ENCODE assay signal across 17 cellular contexts in the genomic region with DNA sequence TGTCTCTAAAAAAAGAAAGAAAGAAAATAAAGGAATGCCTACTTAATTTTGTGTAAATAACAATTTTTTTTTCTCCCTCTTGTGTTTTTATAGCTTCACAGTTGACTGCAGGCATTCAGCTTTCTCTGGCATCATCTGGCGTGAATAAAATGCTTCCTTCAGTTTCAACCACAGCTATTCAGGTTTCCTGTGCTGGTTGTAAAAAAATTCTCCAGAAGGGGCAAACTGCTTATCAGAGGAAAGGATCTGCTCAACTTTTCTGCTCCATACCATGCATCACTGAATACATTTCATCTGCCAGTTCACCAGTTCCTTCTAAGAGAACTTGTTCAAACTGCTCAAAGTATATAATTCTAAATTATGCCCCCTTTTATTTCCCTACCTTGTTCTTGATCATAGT. TPM values are rescaled to one million over a fixed set of nuclear protein-coding genes. Genes with fewer than 3 reads are reported as not detected.
DNase-seq lines count a peak whose midpoint lies in the region; ATAC-seq and TF ChIP-seq lines count a peak whose summit lies in the region.
"Had no signal": no experiment of that assay in that cellular context is flagged by ENCODE, and none has a peak within 500 bp of the region (broad histone marks: within the 10 kb centered on the region; RNA-seq: fewer than 3 reads in every experiment).

No MANE protein-coding gene starts in this region.

- intact Hi-C loops in heart right ventricle (cut with DNase I): no loop called here

- no peak for TF ChIP-seq CTCF in heart right ventricle (IDR thresholded peaks at IDR 0.05)

- H3K4me2 ChIP-seq in BLaER1 (peak overlapping the region; percentile 78), GM23248 (ENCODE audit: unreplicated experiment) (no peak overlapping the region)
- H3K4me2 ChIP-seq: hepatocyte had no signal

- H3K79me2 ChIP-seq in GM23248 (ENCODE audit: insufficient read depth): peaks cover 13% of the 10 kb centered on the region

- no peaks in the 10 kb centered on the region for H3K4me1 Mint-ChIP-seq in activated T-helper 17 cell treated with anti-CD3 and anti-CD28 coated beads, Interleukin-2, amount 50 U/mL, for 72 hours
- H3K4me1 Mint-ChIP-seq: CD14-positive monocyte had no signal

- peaks cover 5% of the 10 kb centered on the region; the same call in 1 of the 2 replicates for H3K9me3 ChIP-seq in BLaER1
- H3K9me3 ChIP-seq in GM23248 (ENCODE audit: low read depth): no peaks in the 10 kb centered on the region
- no peaks in the 10 kb centered on the region for H3K9me3 ChIP-seq in heart right ventricle
- H3K9me3 ChIP-seq: colonic mucosa had no signal

- H3K9ac ChIP-seq in BLaER1: peak overlapping the region; percentile 53; the same call in 1 of the 2 replicates
- no peak overlapping the region for H3K9ac ChIP-seq in GM23248

- WGBS in GM23248 (ENCODE audit: low coverage in 1 of 2, low lambda C conversion rate in 2 of 2, missing lambda C conversion rate in 2 of 2), 2 experiments: 0% methylated on average over 1 of the region's 1 CpG
- 0% methylated on average over 1 of the region's 1 CpG for WGBS in heart right ventricle, 2 donors

- H3K9me2 ChIP-seq in GM23248 (ENCODE audit: insufficient read depth): no peaks in the 10 kb centered on the region

- H3K27me3 ChIP-seq in BLaER1: no peaks in the 10 kb centered on the region
- H3K27me3 ChIP-seq in GM23248 (replicated peaks; ENCODE audit: insufficient read depth): no peaks in the 10 kb centered on the region
- no peaks in the 10 kb centered on the region for H3K27me3 ChIP-seq in heart right ventricle
- H3K27me3 ChIP-seq: colonic mucosa, hepatocyte had no signal

- H3K27me3 Mint-ChIP-seq in activated T-helper 17 cell treated with anti-CD3 and anti-CD28 coated beads, Interleukin-2, amount 50 U/mL, for 72 hours: no peaks in the 10 kb centered on the region

- ATAC-seq in activated T-helper 17 cell treated with anti-CD3 and anti-CD28 coated beads, Interleukin-2, amount 50 U/mL, for 72 hours (replicated peaks): no peak
- no peak for ATAC-seq in heart right ventricle
- ATAC-seq: esophagus mucosa, left lobe of liver had no signal

- in situ Hi-C loops in GM23248 (cut with MboI): no loop called here

- no peaks in the 10 kb centered on the region for H4K20me1 ChIP-seq in BLaER1
- no peaks in the 10 kb centered on the region for H4K20me1 ChIP-seq in GM23248 (ENCODE audit: insufficient read depth)

- peaks cover 49% of the 10 kb centered on the region for H3K36me3 Mint-ChIP-seq in activated T-helper 17 cell treated with anti-CD3 and anti-CD28 coated beads, Interleukin-2, amount 50 U/mL, for 72 hours (ENCODE audit: low read depth)

- H3K27ac ChIP-seq in BLaER1: peak overlapping the region; percentile 84
- no peak overlapping the region for H3K27ac ChIP-seq in GM23248
- no peak overlapping the region for H3K27ac ChIP-seq in heart right ventricle
- H3K27ac ChIP-seq: colonic mucosa, hepatocyte had no signal

- H2AFZ ChIP-seq in GM23248: no peak overlapping the region
- H2AFZ ChIP-seq: hepatocyte had no signal

- no peaks in the 10 kb centered on the region for H3F3A ChIP-seq in GM23248 (ENCODE audit: insufficient read depth)

- H3K9me3 Mint-ChIP-seq in activated T-helper 17 cell treated with anti-CD3 and anti-CD28 coated beads, Interleukin-2, amount 50 U/mL, for 72 hours: no peaks in the 10 kb centered on the region
- H3K9me3 Mint-ChIP-seq: activated T-helper 1 cell treated with anti-CD3 and anti-CD28 coated beads, Interleukin-12 subunit alpha, Interleukin-12 subunit beta, Interleukin-2, Interleukin-4 antibody, amounts not matched to agents 30 ng/mL and 10 ng/mL and 1 ng/mL, durations not matched to agents 14 hours and 24 hours and 36 hours; CD14-positive monocyte had no signal

- peak; percentile 15 for DNase-seq in GM23248
- DNase-seq in kidney glomerular epithelial cell (lab: John Stamatoyannopoulos, UW): peak; percentile 51
- no peak for DNase-seq in heart right ventricle
- no peak for DNase-seq in GM19240 (ENCODE audit: insufficient read length, low spot score)
- no peak for DNase-seq in putamen (ENCODE audit: low spot score)
- DNase-seq: activated CD4-positive, alpha-beta T cell treated with anti-CD3 and anti-CD28 coated beads, Interleukin-2, amount 50 U/mL, for 1 hour; colonic mucosa; NCI-H2107; small intestine; stimulated activated naive CD4-positive, alpha-beta T cell treated with Interleukin-2 at 50 U/mL for 16 hours had no signal

- peaks cover 73% of the 10 kb centered on the region for H3K4me1 ChIP-seq in BLaER1
- no peaks in the 10 kb centered on the region for H3K4me1 ChIP-seq in GM23248 (ENCODE audit: insufficient read depth)
- H3K4me1 ChIP-seq in heart right ventricle: no peaks in the 10 kb centered on the region
- H3K4me1 ChIP-seq: colonic mucosa had no signal

- H3K4me3 Mint-ChIP-seq in activated T-helper 17 cell treated with anti-CD3 and anti-CD28 coated beads, Interleukin-2, amount 50 U/mL, for 72 hours: no peak overlapping the region
- H3K4me3 Mint-ChIP-seq: activated T-helper 1 cell treated with anti-CD3 and anti-CD28 coated beads, Interleukin-12 subunit alpha, Interleukin-12 subunit beta, Interleukin-2, Interleukin-4 antibody, amounts not matched to agents 30 ng/mL and 10 ng/mL and 1 ng/mL, durations not matched to agents 14 hours and 24 hours and 36 hours; CD14-positive monocyte had no signal

- H3K36me3 ChIP-seq in BLaER1: peaks cover 48% of the 10 kb centered on the region
- H3K36me3 ChIP-seq in GM23248 (ENCODE audit: low read depth): peaks cover 41% of the 10 kb centered on the region
- peaks cover 0 to 96% (median 44%) of the 10 kb centered on the region in 9 donors for H3K36me3 ChIP-seq in heart right ventricle

- peak overlapping the region; percentile 2 for H3K27ac Mint-ChIP-seq in activated T-helper 17 cell treated with anti-CD3 and anti-CD28 coated beads, Interleukin-2, amount 50 U/mL, for 72 hours
- H3K27ac Mint-ChIP-seq: activated T-helper 1 cell treated with anti-CD3 and anti-CD28 coated beads, Interleukin-12 subunit alpha, Interleukin-12 subunit beta, Interleukin-2, Interleukin-4 antibody, amounts not matched to agents 30 ng/mL and 10 ng/mL and 1 ng/mL, durations not matched to agents 14 hours and 24 hours and 36 hours; CD14-positive monocyte had no signal

- H3K4me3 ChIP-seq in BLaER1: peak overlapping the region; percentile 3; the same call in 1 of the 2 replicates
- no peak overlapping the region for H3K4me3 ChIP-seq in GM23248
- no peak overlapping the region for H3K4me3 ChIP-seq in heart right ventricle
- H3K4me3 ChIP-seq: colonic mucosa, hepatocyte had no signal

RNA-seq across cellular contexts. Expression of a gene that starts 18.0 kb away (rescaled TPM):
- total RNA-seq in GM23248 (2014; rRNA removed; shearing (Covaris generic)): 13.5 and 13.6 TPM in 2 replicates
- 9.5 and 9.7 TPM in 2 replicates for polyA plus RNA-seq in GM23248 (2016; fragmentation: Nextera tagmentation; extraction: Ambion mirVana)
- 1 to 10 TPM; 1.8 to 3.5 TPM for total RNA-seq in activated T-helper 17 cell treated with anti-CD3 and anti-CD28 coated beads, Interleukin-2, amount 50 U/mL, for 72 hours
- 10 to 100 TPM in 1 of 10 donors, 1 to 10 TPM in 9; 4.2 to 11.0 (median 7.3) TPM for total RNA-seq in heart right ventricle
- 1 to 10 TPM; 1.2 to 7.7 TPM for polyA plus RNA-seq in heart right ventricle

Comparison
In these comparisons a context has a peak if more than half of its experiments do, and no peak if none do; other contexts are left out.
1. DNase-seq: peak in GM23248 (single experiment) and kidney glomerular epithelial cell (single experiment); none in heart right ventricle (0 of 2), GM19240 (single experiment) and putamen (single experiment).